ENCODE assay signal across 1 cellular context in the genomic region with DNA sequence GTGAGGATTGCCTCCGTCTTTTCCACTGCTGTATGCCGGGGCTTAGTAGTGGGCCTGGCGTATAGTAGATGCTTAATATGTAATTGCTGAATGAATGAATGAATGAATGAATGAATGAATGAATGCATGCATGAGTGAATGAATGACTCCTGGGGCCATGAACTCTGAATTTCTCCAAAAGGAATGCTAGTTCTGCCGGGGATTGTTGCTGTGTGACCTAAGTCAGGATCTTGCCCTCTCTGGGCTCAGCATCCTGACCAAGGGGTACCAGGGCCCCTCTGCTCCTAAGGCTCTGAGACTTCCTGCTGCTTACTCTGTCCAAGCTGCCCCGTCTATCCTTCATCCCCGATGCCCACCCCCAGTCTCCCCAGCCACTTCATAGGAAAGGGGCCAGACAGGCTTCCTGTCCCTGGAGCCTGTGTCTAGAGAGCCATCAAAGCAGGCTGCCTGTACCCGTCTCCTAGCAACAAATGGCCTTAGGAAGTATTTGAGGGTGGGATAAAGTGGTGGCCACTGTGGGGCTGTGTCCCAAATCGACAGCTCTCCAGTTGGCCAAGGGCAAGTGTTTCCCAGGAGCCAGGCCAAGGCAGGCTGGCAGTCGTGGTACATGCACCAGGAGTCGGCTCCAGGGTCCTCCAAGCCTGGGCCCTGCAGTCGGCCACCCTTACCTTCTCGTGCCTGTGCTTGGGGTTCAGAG.
TF ChIP-seq lines count a peak whose summit lies in the region.

No MANE protein-coding gene starts in this region.

TF ChIP-seq in H1, 55 proteins besides CTCF, POLR2A, EP300 and RAD21:
- TF ChIP-seq ZNF274 (IDR thresholded peaks at IDR 0.05; ENCODE audit: borderline replicate concordance, extremely low read depth, low read length) (no peak), NRF1 (IDR thresholded peaks at IDR 0.05; ENCODE audit: low read depth, low read length) (no peak), HDAC2 (IDR thresholded peaks at IDR 0.05; ENCODE audit: borderline replicate concordance in 1 of 2, low read depth in 2 of 2, low read length in 2 of 2) (0 out of 4 replicates have a peak, but pooled peaks of 1 of the 2 experiments have one; percentile 35), JUN (IDR thresholded peaks at IDR 0.05; ENCODE audit: low read depth, low read length) (no peak), KDM1A (IDR thresholded peaks at IDR 0.05; ENCODE audit: borderline replicate concordance, low read length) (peak; percentile 92; the same call in 1 of the 2 replicates), POLR2AphosphoS5 (IDR thresholded peaks at IDR 0.05; ENCODE audit: low read depth, low read length) (no peak)
- TF ChIP-seq, protein P1, sequence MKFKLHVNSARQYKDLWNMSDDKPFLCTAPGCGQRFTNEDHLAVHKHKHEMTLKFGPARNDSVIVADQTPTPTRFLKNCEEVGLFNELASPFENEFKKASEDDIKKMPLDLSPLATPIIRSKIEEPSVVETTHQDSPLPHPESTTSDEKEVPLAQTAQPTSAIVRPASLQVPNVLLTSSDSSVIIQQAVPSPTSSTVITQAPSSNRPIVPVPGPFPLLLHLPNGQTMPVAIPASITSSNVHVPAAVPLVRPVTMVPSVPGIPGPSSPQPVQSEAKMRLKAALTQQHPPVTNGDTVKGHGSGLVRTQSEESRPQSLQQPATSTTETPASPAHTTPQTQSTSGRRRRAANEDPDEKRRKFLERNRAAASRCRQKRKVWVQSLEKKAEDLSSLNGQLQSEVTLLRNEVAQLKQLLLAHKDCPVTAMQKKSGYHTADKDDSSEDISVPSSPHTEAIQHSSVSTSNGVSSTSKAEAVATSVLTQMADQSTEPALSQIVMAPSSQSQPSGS (IDR thresholded peaks at IDR 0.05; ENCODE audit: low read length): no peak
